ENCODE assay signal across 1 cellular context in genomic region chr3:42732196-42732828, GRCh38.
TF ChIP-seq lines count a peak whose summit lies in the region.

No MANE protein-coding gene starts in this region.

TF ChIP-seq in HepG2, 621 proteins besides CTCF, POLR2A, EP300 and RAD21 (continued from another document and continues in another):
- TF ChIP-seq UBTF (CRISPR knock-in tag; IDR thresholded peaks at IDR 0.05) (no peak), ZNF720 (CRISPR knock-in tag; IDR thresholded peaks at IDR 0.05) (no peak), ZNF687 (CRISPR knock-in tag; IDR thresholded peaks at IDR 0.05) (peak; percentile 90), HOXD1 (CRISPR knock-in tag; IDR thresholded peaks at IDR 0.05) (peak; percentile 62; the same call in 1 of the 2 replicates), ZNF180 (CRISPR knock-in tag; IDR thresholded peaks at IDR 0.05; ENCODE audit: borderline replicate concordance, low read depth) (no peak), CCAR2 (optimal IDR thresholded peaks at IDR 0.05; ENCODE audit: low read depth, low read length) (no peak), BCL3 (CRISPR knock-in tag; IDR thresholded peaks at IDR 0.05) (0 out of 2 replicates have a peak, but pooled peaks have one; percentile 26), TGIF2 (CRISPR knock-in tag; IDR thresholded peaks at IDR 0.05) (0 out of 2 replicates have a peak, but pooled peaks have one; percentile 16), PBX3 (CRISPR knock-in tag; IDR thresholded peaks at IDR 0.05; ENCODE audit: borderline replicate concordance) (no peak), SALL2 (CRISPR knock-in tag; IDR thresholded peaks at IDR 0.05) (no peak; the same call in 1 of the 2 replicates), FOXA3 (CRISPR knock-in tag; IDR thresholded peaks at IDR 0.05) (peak; percentile 94), CHD4 (IDR thresholded peaks at IDR 0.05; ENCODE audit: borderline replicate concordance, low read length) (peak; percentile 89; the same call in 1 of the 2 replicates), RAD51 (IDR thresholded peaks at IDR 0.05; ENCODE audit: borderline replicate concordance) (no peak), GTF3A (CRISPR knock-in tag; conservative IDR thresholded peaks at IDR 0.05) (no peak), ZBTB33 (CRISPR knock-in tag; IDR thresholded peaks at IDR 0.05) (peak; percentile 22; the same call in 1 of the 2 replicates), TARDBP (CRISPR knock-in tag; IDR thresholded peaks at IDR 0.05) (peak; percentile 95), TFDP1 (CRISPR knock-in tag; IDR thresholded peaks at IDR 0.05; ENCODE audit: borderline replicate concordance) (peak; percentile 78), MED1 (CRISPR knock-in tag; IDR thresholded peaks at IDR 0.05) (peak; percentile 86), ZNF589 (CRISPR knock-in tag; conservative IDR thresholded peaks at IDR 0.05) (0 out of 2 replicates have a peak, but pooled peaks have one; percentile 64), NCOR1 (IDR thresholded peaks at IDR 0.05; ENCODE audit: borderline replicate concordance, low read length) (peak; percentile 77), GATA4 (IDR thresholded peaks at IDR 0.05; ENCODE audit: borderline replicate concordance, low read depth) (peak; percentile 7; the same call in 1 of the 2 replicates), MXI1 (IDR thresholded peaks at IDR 0.05; ENCODE audit: borderline replicate concordance, low read depth, low read length) (peak; percentile 61; the same call in 1 of the 3 replicates), TEAD3 (CRISPR knock-in tag; optimal IDR thresholded peaks at IDR 0.05; ENCODE audit: borderline replicate concordance) (peak; percentile 64), ZNF382 (CRISPR knock-in tag; IDR thresholded peaks at IDR 0.05; ENCODE audit: borderline replicate concordance) (no peak), TFE3 (CRISPR knock-in tag; IDR thresholded peaks at IDR 0.05) (peak; percentile 80; the same call in 1 of the 2 replicates), HNF1A (IDR thresholded peaks at IDR 0.05; ENCODE audit: low read depth) (no peak), HNF1A (CRISPR knock-in tag; IDR thresholded peaks at IDR 0.05; ENCODE audit: borderline replicate concordance) (peak; percentile 35), ZSCAN31 (CRISPR knock-in tag; IDR thresholded peaks at IDR 0.05; ENCODE audit: low read depth) (0 out of 2 replicates have a peak, but pooled peaks have one; percentile 54), RELA (CRISPR knock-in tag; IDR thresholded peaks at IDR 0.05) (0 out of 2 replicates have a peak, but pooled peaks have one; percentile 58), DPF2 (CRISPR knock-in tag; IDR thresholded peaks at IDR 0.05; ENCODE audit: borderline replicate concordance, low read depth) (peak; percentile 60; the same call in 1 of the 2 replicates), TSC22D2 (CRISPR knock-in tag; IDR thresholded peaks at IDR 0.05; ENCODE audit: borderline replicate concordance) (no peak), MXD1 (CRISPR knock-in tag; IDR thresholded peaks at IDR 0.05) (0 out of 2 replicates have a peak, but pooled peaks have one; percentile 21), NAIF1 (CRISPR knock-in tag; IDR thresholded peaks at IDR 0.05; ENCODE audit: borderline replicate concordance) (no peak), SIX4 (CRISPR knock-in tag; IDR thresholded peaks at IDR 0.05) (peak; percentile 88), MYC (CRISPR knock-in tag; IDR thresholded peaks at IDR 0.05; ENCODE audit: borderline replicate concordance) (peak; percentile 57; the same call in 1 of the 2 replicates), ZNF747 (CRISPR knock-in tag; IDR thresholded peaks at IDR 0.05; ENCODE audit: borderline replicate concordance) (peak; percentile 78), ZBTB2 (CRISPR knock-in tag; IDR thresholded peaks at IDR 0.05; ENCODE audit: low read depth) (0 out of 2 replicates have a peak, but pooled peaks have one; percentile 20)
